Comparison of ENCODE assay signal across 23 cellular contexts in the genomic region with DNA sequence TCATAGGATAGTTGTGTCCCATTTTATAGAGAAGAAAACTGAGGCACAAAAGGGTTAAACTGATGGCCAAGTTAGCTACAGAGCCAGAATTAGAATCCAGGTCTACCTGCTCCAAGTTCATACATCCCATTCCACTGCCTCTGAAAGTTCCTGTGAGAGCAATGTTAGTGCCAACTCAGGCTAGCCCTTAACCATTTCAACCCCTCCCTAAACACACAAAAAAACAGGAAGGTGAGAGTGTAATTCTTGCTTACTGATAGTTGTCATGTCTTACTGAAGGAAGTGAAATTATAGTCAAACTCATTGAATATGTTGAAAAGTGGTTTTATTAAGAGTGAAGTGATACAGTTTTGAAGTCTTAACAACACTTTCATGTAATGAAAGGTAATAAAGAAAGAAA. TPM values are rescaled to one million over a fixed set of nuclear protein-coding genes. Genes with fewer than 3 reads are reported as not detected.
DNase-seq lines count a peak whose midpoint lies in the region; ATAC-seq, FAIRE-seq and TF ChIP-seq lines count a peak whose summit lies in the region.
"Had no signal": no experiment of that assay in that cellular context is flagged by ENCODE, and none has a peak within 500 bp of the region (broad histone marks: within the 10 kb centered on the region; RNA-seq: fewer than 3 reads in every experiment).

No MANE protein-coding gene starts in this region.

- peak overlapping the region; percentile 48 for H3K4me2 ChIP-seq in OCI-LY3 (ENCODE audit: low read length)

- H3K9me3 ChIP-seq in OCI-LY3 (ENCODE audit: insufficient read depth, low read length) (no peaks in the 10 kb centered on the region; the same call in 1 of the 2 replicates), esophagus (ENCODE audit: control insufficient read depth in 2 of 2, insufficient read depth in 1 of 2, low read depth in 1 of 2, low read length in 1 of 2) (no peaks in the 10 kb centered on the region), Peyer's patch (no peaks in the 10 kb centered on the region)
- H3K9me3 ChIP-seq: colonic mucosa, ovary, SJCRH30 had no signal

- DNase-seq in GM12891 (ENCODE audit: insufficient read length, low spot score): no peak
- DNase-seq in Peyer's patch: no peak
- no peak for DNase-seq in GM19239 (ENCODE audit: insufficient read length, low spot score)
- no peak for DNase-seq in NCI-H524 (lab: John Stamatoyannopoulos, UW)
- DNase-seq: activated T-cell treated with anti-CD3 and anti-CD28 coated beads, Interleukin-2, amount 50 U/mL, for 48 hours; mesenchymal stem cell; naive B cell; NCI-H1694; ovary; right cardiac atrium; SJCRH30 had no signal

- peaks cover 9% of the 10 kb centered on the region for H3K36me3 ChIP-seq in OCI-LY3 (replicated peaks; ENCODE audit: low read depth, low read length)
- H3K36me3 ChIP-seq in esophagus (ENCODE audit: control insufficient read depth in 2 of 2, insufficient read depth in 2 of 2, low read length in 1 of 2): no peaks in the 10 kb centered on the region
- H3K36me3 ChIP-seq in Peyer's patch: no peaks in the 10 kb centered on the region
- H3K36me3 ChIP-seq: colonic mucosa, ovary, SJCRH30 had no signal

- H3K27ac ChIP-seq in C4-2B (peak overlapping the region; percentile 27; the same call in 1 of the 2 replicates), OCI-LY3 (ENCODE audit: low read length) (peak overlapping the region; percentile 54), esophagus (ENCODE audit: low read depth in 2 of 2, low read length in 1 of 2) (peak overlapping the region; percentile 69 to 83), Peyer's patch (no peak overlapping the region)
- H3K27ac ChIP-seq: colonic mucosa, ovary, SJCRH30 had no signal

- no peak overlapping the region for H2AFZ ChIP-seq in OCI-LY3 (ENCODE audit: low read depth, low read length)

- peaks cover 39% of the 10 kb centered on the region for H3K4me1 ChIP-seq in OCI-LY3 (ENCODE audit: low read length)
- H3K4me1 ChIP-seq in esophagus (ENCODE audit: control insufficient read depth in 2 of 2, insufficient read depth in 2 of 2, low read length in 1 of 2): peaks cover 0 to 10% of the 10 kb centered on the region in 2 donors
- peaks cover 0 to 18% (median 14%) of the 10 kb centered on the region in 4 donors for H3K4me1 ChIP-seq in Peyer's patch

- H4K20me1 ChIP-seq in OCI-LY3 (ENCODE audit: insufficient read depth, low read length): no peaks in the 10 kb centered on the region

- ATAC-seq in GM21737 (IDR thresholded peaks at IDR 0.05; ENCODE audit: unreplicated experiment): no peak
- ATAC-seq: activated naive CD4-positive, alpha-beta T cell treated with anti-CD3 and anti-CD28 coated beads, Interleukin-2, amount 50 U/mL, for 72 hours; right cardiac atrium; stimulated activated effector memory CD8-positive, alpha-beta T cell treated with anti-CD3 and anti-CD28 coated beads, Interleukin-12 subunit alpha, Interleukin-12 subunit beta, amount 100 ng/mL, for 72 hours had no signal

- H3K9ac ChIP-seq in OCI-LY3 (ENCODE audit: low read length): no peak overlapping the region

- peaks cover 19% of the 10 kb centered on the region for H3K79me2 ChIP-seq in OCI-LY3 (ENCODE audit: low read length)

- H3K27me3 ChIP-seq in OCI-LY3 (ENCODE audit: low read depth, low read length) (no peaks in the 10 kb centered on the region), esophagus (ENCODE audit: control insufficient read depth in 1 of 2, insufficient read depth in 2 of 2, low read length in 2 of 2) (peaks cover 0 to 3% of the 10 kb centered on the region in 2 donors), Peyer's patch (peaks cover 0 to 9% of the 10 kb centered on the region in 2 donors)
- H3K27me3 ChIP-seq: ovary, SJCRH30 had no signal

- TF ChIP-seq CTCF in C4-2B (conservative IDR thresholded peaks at IDR 0.05): no peak
- no peak for TF ChIP-seq CTCF in OCI-LY3 (IDR thresholded peaks at IDR 0.05; ENCODE audit: low read depth, low read length)
- TF ChIP-seq CTCF in Peyer's patch (IDR thresholded peaks at IDR 0.05): no peak

- FAIRE-seq in GM12891 (lab: Jason Lieb, UNC): no peak
- FAIRE-seq in GM19239 (lab: Jason Lieb, UNC): no peak
- FAIRE-seq: endometrium had no signal

- TF ChIP-seq POLR2A in GM12891 (IDR thresholded peaks at IDR 0.05; ENCODE audit: low read depth, low read length): no peak
- TF ChIP-seq POLR2A in Peyer's patch (IDR thresholded peaks at IDR 0.05): no peak

- peak overlapping the region; percentile 14; the same call in 1 of the 2 replicates for H3K4me3 ChIP-seq in OCI-LY3 (ENCODE audit: low read length)
- no peak overlapping the region for H3K4me3 ChIP-seq in esophagus (ENCODE audit: low read depth in 1 of 2, low read length in 2 of 2)
- no peak overlapping the region for H3K4me3 ChIP-seq in Peyer's patch
- H3K4me3 ChIP-seq: colonic mucosa, ovary, SJCRH30 had no signal

TF ChIP-seq in GM12891, 5 proteins besides CTCF, POLR2A, EP300 and RAD21:
- TF ChIP-seq SPI1 (IDR thresholded peaks at IDR 0.05; ENCODE audit: low read depth, low read length) (peak; percentile 4; the same call in 1 of the 2 replicates), PAX5 (IDR thresholded peaks at IDR 0.05; ENCODE audit: insufficient read depth, low read length, severe bottlenecking) (no peak)

RNA-seq across cellular contexts. Expression of gene E2F8, which starts 2.9 kb away (rescaled TPM):
- polyA plus RNA-seq in GM12891 (2012; ENCODE audit: low read depth, missing spikeins): 4.0 TPM
- 1 to 10 TPM; 3.1 to 3.9 TPM for polyA plus RNA-seq in esophagus
- 10 to 100 TPM in 1 of 4 donors, 1 to 10 TPM in 3; 1.5 to 14.9 (median 6.0) TPM for total RNA-seq in Peyer's patch

RNA-seq across cellular contexts. Expression of gene CSRP3, which starts 41.8 kb away (rescaled TPM):
- polyA plus RNA-seq in GM12891 (2012; ENCODE audit: low read depth, missing spikeins): not detected
- under 1 TPM; 0.11 to 0.37 TPM for polyA plus RNA-seq in esophagus
- total RNA-seq in Peyer's patch: not detected
- total RNA-seq: activated naive CD4-positive, alpha-beta T cell treated with anti-CD3 and anti-CD28 coated beads, Interleukin-2, amount 50 U/mL, for 72 hours; G401; H4; M059J; T-helper 2 cell treated with Interferon-gamma antibody and Interleukin-4, amounts not matched to agents 100 ng/mL and 5 ng/mL, for 36 hours had no signal

Comparison
In these comparisons a context has a peak if more than half of its experiments do, and no peak if none do; other contexts are left out.
1. H3K27ac ChIP-seq: peak in C4-2B (single experiment), OCI-LY3 (single experiment) and esophagus (2 of 2); none in Peyer's patch (0 of 4).